ENCODE assay signal across 19 cellular contexts in the genomic region with DNA sequence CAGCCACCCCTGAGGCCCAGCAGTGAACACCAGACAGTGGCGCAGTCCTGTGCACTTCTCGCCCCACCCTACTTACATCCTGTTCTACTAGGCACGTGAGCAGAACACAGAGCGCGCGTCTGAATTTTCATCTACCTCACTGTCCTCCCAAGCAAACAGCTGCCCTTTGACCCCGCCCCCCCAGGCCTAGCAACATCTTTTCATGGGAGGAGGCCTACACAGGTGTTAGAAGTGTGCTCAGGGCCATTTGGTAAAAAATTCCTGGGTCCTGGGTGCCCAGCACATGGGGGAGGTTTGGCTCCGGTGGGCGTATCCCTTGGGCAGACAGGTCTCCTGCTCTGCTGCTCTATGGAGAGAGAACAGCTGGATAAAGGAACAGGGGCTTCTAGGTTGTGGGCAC.
"Had no signal": no experiment of that assay in that cellular context is flagged by ENCODE, and none has a peak within 500 bp of the region (broad histone marks: within the 10 kb centered on the region; RNA-seq: fewer than 3 reads in every experiment).

No MANE protein-coding gene starts in this region.

- H3K9me3 Mint-ChIP-seq: activated B cell treated with CpG ODN at 0.5 μM for 24 hours; activated CD8-positive, alpha-beta T cell treated with anti-CD3 and anti-CD28 coated beads for 36 hours; activated naive CD4-positive, alpha-beta T cell treated with anti-CD3 and anti-CD28 coated beads, Interleukin-2, amount 50 U/mL, for 24 hours; activated T-cell treated with anti-CD3 and anti-CD28 coated beads, Interleukin-2, amount 50 U/mL, for 4 hours; memory B cell; nephron; stimulated activated effector memory CD8-positive, alpha-beta T cell treated with anti-CD3 and anti-CD28 coated beads, Interleukin-12 subunit alpha, Interleukin-12 subunit beta, amount 100 ng/mL, for 72 hours; T-helper 1 cell treated with Interleukin-12 subunit alpha and Interleukin-12 subunit beta and Interleukin-4 antibody, amounts not matched to agents 30 μg/mL and 1 μg/mL, for 36 hours had no signal

- H3K27ac Mint-ChIP-seq: activated B cell treated with CpG ODN at 0.5 μM for 24 hours; activated CD8-positive, alpha-beta T cell treated with anti-CD3 and anti-CD28 coated beads for 36 hours; activated naive CD4-positive, alpha-beta T cell treated with anti-CD3 and anti-CD28 coated beads, Interleukin-2, amount 50 U/mL, for 24 hours; memory B cell; stimulated activated effector memory CD8-positive, alpha-beta T cell treated with anti-CD3 and anti-CD28 coated beads, Interleukin-12 subunit alpha, Interleukin-12 subunit beta, amount 100 ng/mL, for 72 hours; T-helper 1 cell treated with Interleukin-12 subunit alpha and Interleukin-12 subunit beta and Interleukin-4 antibody, amounts not matched to agents 30 μg/mL and 1 μg/mL, for 36 hours had no signal

- H3K27me3 Mint-ChIP-seq: activated CD8-positive, alpha-beta T cell treated with anti-CD3 and anti-CD28 coated beads for 36 hours had no signal

- H3K9me3 ChIP-seq: adrenal gland, sigmoid colon had no signal

- H3K27ac ChIP-seq: adrenal gland, sigmoid colon had no signal

- H3K4me3 Mint-ChIP-seq: activated B cell treated with CpG ODN at 0.5 μM for 24 hours; activated CD8-positive, alpha-beta T cell treated with anti-CD3 and anti-CD28 coated beads for 36 hours; activated naive CD4-positive, alpha-beta T cell treated with anti-CD3 and anti-CD28 coated beads, Interleukin-2, amount 50 U/mL, for 24 hours; activated T-cell treated with anti-CD3 and anti-CD28 coated beads, Interleukin-2, amount 50 U/mL, for 4 hours; memory B cell; nephron; stimulated activated effector memory CD8-positive, alpha-beta T cell treated with anti-CD3 and anti-CD28 coated beads, Interleukin-12 subunit alpha, Interleukin-12 subunit beta, amount 100 ng/mL, for 72 hours; T-helper 1 cell treated with Interleukin-12 subunit alpha and Interleukin-12 subunit beta and Interleukin-4 antibody, amounts not matched to agents 30 μg/mL and 1 μg/mL, for 36 hours had no signal

- H3K4me1 ChIP-seq: adrenal gland had no signal

- H3K4me3 ChIP-seq: adrenal gland, coronary artery, sigmoid colon had no signal

- H3K27me3 ChIP-seq: adrenal gland, sigmoid colon had no signal

- H3K36me3 ChIP-seq: adrenal gland, sigmoid colon had no signal

- H3K36me3 Mint-ChIP-seq: activated naive CD4-positive, alpha-beta T cell treated with anti-CD3 and anti-CD28 coated beads, Interleukin-2, amount 50 U/mL, for 24 hours; memory B cell had no signal

- H3K4me1 Mint-ChIP-seq: activated B cell treated with CpG ODN at 0.5 μM for 24 hours; activated naive CD4-positive, alpha-beta T cell treated with anti-CD3 and anti-CD28 coated beads, Interleukin-2, amount 50 U/mL, for 24 hours; memory B cell; stimulated activated effector memory CD8-positive, alpha-beta T cell treated with anti-CD3 and anti-CD28 coated beads, Interleukin-12 subunit alpha, Interleukin-12 subunit beta, amount 100 ng/mL, for 72 hours had no signal

- DNase-seq: activated B cell treated with CpG ODN at 0.5 μM for 24 hours; activated CD4-positive, alpha-beta T cell treated with anti-CD3 and anti-CD28 coated beads for 48 hours; activated CD8-positive, alpha-beta T cell treated with anti-CD3 and anti-CD28 coated beads for 36 hours; activated effector memory CD4-positive, alpha-beta T cell treated with Interleukin-2 at 50 U/mL for 16 hours; activated T-cell treated with anti-CD3 and anti-CD28 coated beads, Interleukin-2, amount 50 U/mL, for 4 hours; adrenal gland; caudate nucleus; hypothalamus; kidney glomerular epithelial cell; left ventricle myocardium superior; sigmoid colon; stimulated activated CD4-positive, alpha-beta T cell treated with anti-CD3 and anti-CD28 coated beads, Interleukin-12 subunit alpha, Interleukin-12 subunit beta, amount 100 ng/mL, for 4 hours; stimulated activated CD4-positive, alpha-beta T cell treated with anti-CD3 and anti-CD28 coated beads, Interleukin-2, amount 100 ng/mL, for 24 hours had no signal
